ENCODE assay signal across 1 cellular context in the genomic region with DNA sequence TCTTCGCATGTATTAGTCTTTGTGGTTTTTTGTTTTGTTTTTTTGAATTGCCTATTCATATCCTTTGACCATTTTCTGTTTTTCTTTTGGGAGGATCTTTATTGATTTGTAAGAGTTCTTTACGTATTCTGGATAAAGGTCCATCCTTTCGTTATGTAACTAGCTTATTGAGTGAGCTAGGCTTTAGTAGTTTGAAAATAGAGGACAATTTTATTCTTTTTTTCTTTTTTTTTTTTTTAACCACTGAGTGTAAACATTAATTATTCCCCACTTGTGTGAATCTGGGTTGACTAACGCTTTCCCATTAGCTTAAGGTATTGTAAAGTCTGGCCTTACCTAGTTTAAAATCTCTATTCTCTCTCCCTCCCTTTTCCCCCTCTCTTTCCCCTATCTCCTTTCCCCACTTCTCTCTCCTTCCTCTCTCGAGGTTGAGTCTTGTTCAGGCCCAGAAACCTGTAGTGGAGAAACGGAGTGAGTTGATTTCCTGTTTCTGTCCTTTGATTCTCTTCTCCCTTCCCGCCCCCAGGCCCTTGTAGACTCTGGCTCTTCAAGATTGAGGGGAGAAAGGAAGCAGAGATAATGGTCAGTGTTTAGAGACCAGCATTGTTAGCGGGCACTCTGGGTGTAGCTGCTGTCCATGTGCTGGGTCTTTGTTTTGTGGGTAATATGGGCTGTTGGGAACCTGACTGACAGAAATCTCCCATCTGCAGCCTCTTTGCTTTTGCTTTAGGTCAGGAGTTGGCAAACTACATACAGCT.
TF ChIP-seq lines count a peak whose summit lies in the region.

No MANE protein-coding gene starts in this region.

TF ChIP-seq in WTC11, 78 proteins besides CTCF, POLR2A, EP300 and RAD21 (continued from another document):
- TF ChIP-seq, protein P1, sequence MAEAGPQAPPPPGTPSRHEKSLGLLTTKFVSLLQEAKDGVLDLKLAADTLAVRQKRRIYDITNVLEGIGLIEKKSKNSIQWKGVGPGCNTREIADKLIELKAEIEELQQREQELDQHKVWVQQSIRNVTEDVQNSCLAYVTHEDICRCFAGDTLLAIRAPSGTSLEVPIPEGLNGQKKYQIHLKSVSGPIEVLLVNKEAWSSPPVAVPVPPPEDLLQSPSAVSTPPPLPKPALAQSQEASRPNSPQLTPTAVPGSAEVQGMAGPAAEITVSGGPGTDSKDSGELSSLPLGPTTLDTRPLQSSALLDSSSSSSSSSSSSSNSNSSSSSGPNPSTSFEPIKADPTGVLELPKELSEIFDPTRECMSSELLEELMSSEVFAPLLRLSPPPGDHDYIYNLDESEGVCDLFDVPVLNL (CRISPR knock-in tag; IDR thresholded peaks at IDR 0.05; ENCODE audit: borderline replicate concordance, low read depth), result no peak
- TF ChIP-seq NR3C1 (CRISPR knock-in tag; conservative IDR thresholded peaks at IDR 0.05; ENCODE audit: low read depth) (no peak), MXD4 (CRISPR knock-in tag; IDR thresholded peaks at IDR 0.05; ENCODE audit: borderline replicate concordance) (no peak)
- TF ChIP-seq, protein P2, sequence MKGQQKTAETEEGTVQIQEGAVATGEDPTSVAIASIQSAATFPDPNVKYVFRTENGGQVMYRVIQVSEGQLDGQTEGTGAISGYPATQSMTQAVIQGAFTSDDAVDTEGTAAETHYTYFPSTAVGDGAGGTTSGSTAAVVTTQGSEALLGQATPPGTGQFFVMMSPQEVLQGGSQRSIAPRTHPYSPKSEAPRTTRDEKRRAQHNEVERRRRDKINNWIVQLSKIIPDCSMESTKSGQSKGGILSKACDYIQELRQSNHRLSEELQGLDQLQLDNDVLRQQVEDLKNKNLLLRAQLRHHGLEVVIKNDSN (CRISPR knock-in tag; IDR thresholded peaks at IDR 0.05), result no peak
